In the genomic region with DNA sequence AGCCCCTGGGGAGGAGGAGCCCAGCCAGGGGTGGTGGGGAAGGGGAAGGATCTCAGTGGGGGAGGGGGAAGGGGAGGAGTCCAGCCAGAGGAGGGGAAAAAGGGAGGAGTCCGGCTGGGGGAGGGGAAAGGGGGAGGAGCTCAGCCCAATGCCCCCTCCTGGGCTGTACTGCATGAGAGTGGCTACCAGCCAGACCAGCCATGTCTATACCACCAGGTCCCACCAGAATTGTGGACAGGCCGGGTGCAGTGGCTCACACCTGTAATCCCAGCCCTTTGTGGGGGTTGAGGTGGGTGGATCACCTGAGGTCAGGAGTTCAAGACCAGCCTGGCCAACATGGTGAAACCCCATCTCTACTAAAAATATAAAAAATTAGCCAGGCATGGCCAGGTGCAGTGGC, we compare ENCODE assay signal across 26 cellular contexts. TPM values are rescaled to one million over a fixed set of nuclear protein-coding genes. Genes with fewer than 3 reads are reported as not detected.
"Had no signal": no experiment of that assay in that cellular context is flagged by ENCODE, and none has a peak within 500 bp of the region (broad histone marks: within the 10 kb centered on the region; RNA-seq: fewer than 3 reads in every experiment).

No MANE protein-coding gene starts in this region.

- H3K36me3 Mint-ChIP-seq: activated naive CD8-positive, alpha-beta T cell treated with anti-CD3 and anti-CD28 coated beads, Interleukin-2, amount 10 ng/mL, durations not matched to agents 7 days and 5 days; immature natural killer cell; stimulated activated effector memory CD8-positive, alpha-beta T cell treated with anti-CD3 and anti-CD28 coated beads, Interleukin-12 subunit alpha, Interleukin-12 subunit beta, amount 100 ng/mL, for 72 hours had no signal

- H3K27me3 Mint-ChIP-seq: activated CD4-positive, alpha-beta T cell treated with anti-CD3 and anti-CD28 coated beads, Interleukin-2, amount 10 ng/mL, durations not matched to agents 7 days and 5 days; activated CD8-positive, alpha-beta T cell treated with anti-CD3 and anti-CD28 coated beads for 36 hours; activated naive CD8-positive, alpha-beta T cell treated with anti-CD3 and anti-CD28 coated beads, Interleukin-2, amount 10 ng/mL, durations not matched to agents 7 days and 5 days; stimulated activated naive CD8-positive, alpha-beta T cell treated with anti-CD3 and anti-CD28 coated beads, Interleukin-15, Interleukin-2, amounts not matched to agents 100 ng/mL and 50 ng/mL, for 24 hours had no signal

- H3K4me1 Mint-ChIP-seq: activated CD4-positive, alpha-beta T cell treated with anti-CD3 and anti-CD28 coated beads, Interleukin-2, amount 10 ng/mL, durations not matched to agents 7 days and 5 days; activated naive CD8-positive, alpha-beta T cell treated with anti-CD3 and anti-CD28 coated beads, Interleukin-2, amount 10 ng/mL, durations not matched to agents 7 days and 5 days; immature natural killer cell; stimulated activated effector memory CD8-positive, alpha-beta T cell treated with anti-CD3 and anti-CD28 coated beads, Interleukin-12 subunit alpha, Interleukin-12 subunit beta, amount 100 ng/mL, for 72 hours had no signal

- H3K27ac Mint-ChIP-seq: activated CD4-positive, alpha-beta T cell treated with anti-CD3 and anti-CD28 coated beads, Interleukin-2, amount 10 ng/mL, durations not matched to agents 7 days and 5 days; activated CD8-positive, alpha-beta T cell treated with anti-CD3 and anti-CD28 coated beads for 36 hours; activated naive CD4-positive, alpha-beta T cell treated with anti-CD3 and anti-CD28 coated beads for 36 hours; activated naive CD8-positive, alpha-beta T cell treated with anti-CD3 and anti-CD28 coated beads, Interleukin-2, amount 10 ng/mL, durations not matched to agents 7 days and 5 days; activated T-cell treated with anti-CD3 and anti-CD28 coated beads, Interleukin-2, amount 50 U/mL, for 72 hours; immature natural killer cell; nephron; stimulated activated effector memory CD8-positive, alpha-beta T cell treated with anti-CD3 and anti-CD28 coated beads, Interleukin-12 subunit alpha, Interleukin-12 subunit beta, amount 100 ng/mL, for 72 hours; stimulated activated naive CD8-positive, alpha-beta T cell treated with anti-CD3 and anti-CD28 coated beads, Interleukin-15, Interleukin-2, amounts not matched to agents 100 ng/mL and 50 ng/mL, for 24 hours had no signal

- DNase-seq: activated CD4-positive, alpha-beta T cell treated with anti-CD3 and anti-CD28 coated beads for 1 hour; activated CD4-positive, alpha-beta T cell treated with anti-CD3 and anti-CD28 coated beads, Interleukin-2, amount 10 ng/mL, durations not matched to agents 7 days and 5 days; activated CD8-positive, alpha-beta T cell treated with anti-CD3 and anti-CD28 coated beads for 36 hours; activated naive CD4-positive, alpha-beta T cell treated with anti-CD3 and anti-CD28 coated beads for 36 hours; activated naive CD8-positive, alpha-beta T cell treated with anti-CD3 and anti-CD28 coated beads, Interleukin-2, amount 10 ng/mL, durations not matched to agents 7 days and 5 days; activated T-cell treated with anti-CD3 and anti-CD28 coated beads for 4 hours; activated T-cell treated with anti-CD3 and anti-CD28 coated beads, Interleukin-2, amount 50 U/mL, for 72 hours; brain microvascular endothelial cell; foreskin keratinocyte; heart left ventricle; hypothalamus; immature natural killer cell; lower lobe of right lung; mesenchymal stem cell; retina; small intestine; stimulated activated CD4-positive, alpha-beta T cell treated with anti-CD3 and anti-CD28 coated beads, Interleukin-4, amount 100 ng/mL, for 24 hours; substantia nigra; T-helper 2 cell; thyroid gland had no signal

- H3K4me3 Mint-ChIP-seq: activated CD4-positive, alpha-beta T cell treated with anti-CD3 and anti-CD28 coated beads, Interleukin-2, amount 10 ng/mL, durations not matched to agents 7 days and 5 days; activated CD8-positive, alpha-beta T cell treated with anti-CD3 and anti-CD28 coated beads for 36 hours; activated naive CD4-positive, alpha-beta T cell treated with anti-CD3 and anti-CD28 coated beads for 36 hours; activated naive CD8-positive, alpha-beta T cell treated with anti-CD3 and anti-CD28 coated beads, Interleukin-2, amount 10 ng/mL, durations not matched to agents 7 days and 5 days; activated T-cell treated with anti-CD3 and anti-CD28 coated beads, Interleukin-2, amount 50 U/mL, for 72 hours; immature natural killer cell; nephron; stimulated activated effector memory CD8-positive, alpha-beta T cell treated with anti-CD3 and anti-CD28 coated beads, Interleukin-12 subunit alpha, Interleukin-12 subunit beta, amount 100 ng/mL, for 72 hours; stimulated activated naive CD8-positive, alpha-beta T cell treated with anti-CD3 and anti-CD28 coated beads, Interleukin-15, Interleukin-2, amounts not matched to agents 100 ng/mL and 50 ng/mL, for 24 hours had no signal

- H3K9me3 Mint-ChIP-seq: activated CD4-positive, alpha-beta T cell treated with anti-CD3 and anti-CD28 coated beads, Interleukin-2, amount 10 ng/mL, durations not matched to agents 7 days and 5 days; activated CD8-positive, alpha-beta T cell treated with anti-CD3 and anti-CD28 coated beads for 36 hours; activated naive CD4-positive, alpha-beta T cell treated with anti-CD3 and anti-CD28 coated beads for 36 hours; activated naive CD8-positive, alpha-beta T cell treated with anti-CD3 and anti-CD28 coated beads, Interleukin-2, amount 10 ng/mL, durations not matched to agents 7 days and 5 days; activated T-cell treated with anti-CD3 and anti-CD28 coated beads, Interleukin-2, amount 50 U/mL, for 72 hours; immature natural killer cell; nephron; stimulated activated effector memory CD8-positive, alpha-beta T cell treated with anti-CD3 and anti-CD28 coated beads, Interleukin-12 subunit alpha, Interleukin-12 subunit beta, amount 100 ng/mL, for 72 hours; stimulated activated naive CD8-positive, alpha-beta T cell treated with anti-CD3 and anti-CD28 coated beads, Interleukin-15, Interleukin-2, amounts not matched to agents 100 ng/mL and 50 ng/mL, for 24 hours had no signal

- ATAC-seq: activated CD8-positive, alpha-beta T cell treated with anti-CD3 and anti-CD28 coated beads for 36 hours; activated T-cell treated with anti-CD3 and anti-CD28 coated beads, Interleukin-2, amount 50 U/mL, for 72 hours; foreskin keratinocyte; heart left ventricle; left lung; lower lobe of right lung; sciatic nerve; stimulated activated effector memory CD8-positive, alpha-beta T cell treated with anti-CD3 and anti-CD28 coated beads, Interleukin-12 subunit alpha, Interleukin-12 subunit beta, amount 100 ng/mL, for 72 hours had no signal

RNA-seq across cellular contexts. Expression of a gene that starts 30.7 kb away (rescaled TPM):
- total RNA-seq: activated CD4-positive, alpha-beta T cell treated with anti-CD3 and anti-CD28 coated beads, Interleukin-2, amount 10 ng/mL, durations not matched to agents 7 days and 5 days; activated CD8-positive, alpha-beta T cell treated with anti-CD3 and anti-CD28 coated beads for 36 hours; activated naive CD4-positive, alpha-beta T cell treated with anti-CD3 and anti-CD28 coated beads for 36 hours; activated naive CD8-positive, alpha-beta T cell treated with anti-CD3 and anti-CD28 coated beads, Interleukin-2, amount 10 ng/mL, durations not matched to agents 7 days and 5 days; activated T-cell treated with anti-CD3 and anti-CD28 coated beads, Interleukin-2, amount 50 U/mL, for 72 hours; endothelial cell of umbilical vein; foreskin keratinocyte had no signal
